In the genomic region with DNA sequence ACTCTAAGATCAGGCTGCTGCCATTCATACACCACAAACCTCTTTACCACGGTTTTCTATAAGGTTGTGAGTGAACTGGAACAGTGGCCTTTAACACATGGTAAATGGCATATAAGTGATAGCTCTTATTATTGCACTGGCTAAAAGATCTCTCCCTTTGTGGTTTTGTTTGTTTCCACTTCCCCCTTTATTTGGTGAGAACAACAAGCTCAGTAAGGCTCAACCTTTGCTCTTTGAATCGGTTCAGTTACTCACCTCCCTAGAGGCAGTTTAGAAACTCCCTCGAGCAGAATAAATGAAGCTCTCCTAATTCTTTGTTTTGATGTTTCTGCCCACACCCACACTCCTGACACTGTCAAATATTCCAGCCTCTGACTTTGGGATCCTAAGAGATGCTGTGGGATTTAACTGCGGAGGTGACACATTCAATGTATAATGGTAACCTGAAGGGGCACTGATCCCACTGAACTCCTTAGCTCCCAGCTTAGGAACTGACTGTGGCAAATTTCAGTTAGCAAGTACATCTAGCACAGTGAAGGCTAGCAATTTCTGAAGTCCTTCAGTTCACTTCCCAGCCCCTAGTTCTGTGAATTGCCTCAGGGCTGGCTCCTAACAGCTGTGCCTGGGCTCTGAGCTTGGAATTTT, we compare ENCODE assay signal across 1 cellular context.
A peak's percentile ranks its signal among the peaks of the same experiment; 100 is the strongest.
TF ChIP-seq lines count a peak whose summit lies in the region.

No MANE protein-coding gene starts in this region.

TF ChIP-seq in GM12878, 131 proteins besides CTCF, POLR2A, EP300 and RAD21 (continued from another document and continues in another):
- peak; percentile 89 for TF ChIP-seq PAX5 (IDR thresholded peaks at IDR 0.05; ENCODE audit: borderline replicate concordance, low read depth, low read length)
- TF ChIP-seq, protein P1, sequence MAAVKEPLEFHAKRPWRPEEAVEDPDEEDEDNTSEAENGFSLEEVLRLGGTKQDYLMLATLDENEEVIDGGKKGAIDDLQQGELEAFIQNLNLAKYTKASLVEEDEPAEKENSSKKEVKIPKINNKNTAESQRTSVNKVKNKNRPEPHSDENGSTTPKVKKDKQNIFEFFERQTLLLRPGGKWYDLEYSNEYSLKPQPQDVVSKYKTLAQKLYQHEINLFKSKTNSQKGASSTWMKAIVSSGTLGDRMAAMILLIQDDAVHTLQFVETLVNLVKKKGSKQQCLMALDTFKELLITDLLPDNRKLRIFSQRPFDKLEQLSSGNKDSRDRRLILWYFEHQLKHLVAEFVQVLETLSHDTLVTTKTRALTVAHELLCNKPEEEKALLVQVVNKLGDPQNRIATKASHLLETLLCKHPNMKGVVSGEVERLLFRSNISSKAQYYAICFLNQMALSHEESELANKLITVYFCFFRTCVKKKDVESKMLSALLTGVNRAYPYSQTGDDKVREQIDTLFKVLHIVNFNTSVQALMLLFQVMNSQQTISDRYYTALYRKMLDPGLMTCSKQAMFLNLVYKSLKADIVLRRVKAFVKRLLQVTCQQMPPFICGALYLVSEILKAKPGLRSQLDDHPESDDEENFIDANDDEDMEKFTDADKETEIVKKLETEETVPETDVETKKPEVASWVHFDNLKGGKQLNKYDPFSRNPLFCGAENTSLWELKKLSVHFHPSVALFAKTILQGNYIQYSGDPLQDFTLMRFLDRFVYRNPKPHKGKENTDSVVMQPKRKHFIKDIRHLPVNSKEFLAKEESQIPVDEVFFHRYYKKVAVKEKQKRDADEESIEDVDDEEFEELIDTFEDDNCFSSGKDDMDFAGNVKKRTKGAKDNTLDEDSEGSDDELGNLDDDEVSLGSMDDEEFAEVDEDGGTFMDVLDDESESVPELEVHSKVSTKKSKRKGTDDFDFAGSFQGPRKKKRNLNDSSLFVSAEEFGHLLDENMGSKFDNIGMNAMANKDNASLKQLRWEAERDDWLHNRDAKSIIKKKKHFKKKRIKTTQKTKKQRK (IDR thresholded peaks at IDR 0.05; ENCODE audit: low read depth, low read length): no peak
- no peak; a peak in 1 of 4 replicates for TF ChIP-seq ETV6 (conservative IDR thresholded peaks at IDR 0.05 in 1 of 2, IDR thresholded peaks at IDR 0.05 in 1 of 2; ENCODE audit: borderline replicate concordance in 1 of 2, low read depth in 1 of 2)
- peak; percentile 96 for TF ChIP-seq IKZF1 (conservative IDR thresholded peaks at IDR 0.05)
- peak; percentile 6; the same call in 1 of the 2 replicates for TF ChIP-seq SMARCA5 (IDR thresholded peaks at IDR 0.05)
- peak; percentile 67 to 70; a peak in 3 of 4 replicates for TF ChIP-seq BHLHE40 (IDR thresholded peaks at IDR 0.05; ENCODE audit: borderline replicate concordance in 1 of 2, low read depth in 2 of 2, low read length in 1 of 2)
- no peak for TF ChIP-seq KAT2A (conservative IDR thresholded peaks at IDR 0.05; ENCODE audit: control insufficient read depth, low read depth, low read length)
- no peak for TF ChIP-seq CREM (IDR thresholded peaks at IDR 0.05; ENCODE audit: low read depth)
- peak; percentile 93 for TF ChIP-seq ZNF24 (IDR thresholded peaks at IDR 0.05)
- TF ChIP-seq CBFB (IDR thresholded peaks at IDR 0.05; ENCODE audit: low read depth): peak; percentile 86
- peak; percentile 86 for TF ChIP-seq ATF7 (IDR thresholded peaks at IDR 0.05; ENCODE audit: low read depth)
- no peak for TF ChIP-seq JUND (IDR thresholded peaks at IDR 0.05; ENCODE audit: low read depth, low read length)
- peak; percentile 43; the same call in 1 of the 2 replicates for TF ChIP-seq ZBED1 (IDR thresholded peaks at IDR 0.05; ENCODE audit: borderline replicate concordance)
- TF ChIP-seq, protein P2, sequence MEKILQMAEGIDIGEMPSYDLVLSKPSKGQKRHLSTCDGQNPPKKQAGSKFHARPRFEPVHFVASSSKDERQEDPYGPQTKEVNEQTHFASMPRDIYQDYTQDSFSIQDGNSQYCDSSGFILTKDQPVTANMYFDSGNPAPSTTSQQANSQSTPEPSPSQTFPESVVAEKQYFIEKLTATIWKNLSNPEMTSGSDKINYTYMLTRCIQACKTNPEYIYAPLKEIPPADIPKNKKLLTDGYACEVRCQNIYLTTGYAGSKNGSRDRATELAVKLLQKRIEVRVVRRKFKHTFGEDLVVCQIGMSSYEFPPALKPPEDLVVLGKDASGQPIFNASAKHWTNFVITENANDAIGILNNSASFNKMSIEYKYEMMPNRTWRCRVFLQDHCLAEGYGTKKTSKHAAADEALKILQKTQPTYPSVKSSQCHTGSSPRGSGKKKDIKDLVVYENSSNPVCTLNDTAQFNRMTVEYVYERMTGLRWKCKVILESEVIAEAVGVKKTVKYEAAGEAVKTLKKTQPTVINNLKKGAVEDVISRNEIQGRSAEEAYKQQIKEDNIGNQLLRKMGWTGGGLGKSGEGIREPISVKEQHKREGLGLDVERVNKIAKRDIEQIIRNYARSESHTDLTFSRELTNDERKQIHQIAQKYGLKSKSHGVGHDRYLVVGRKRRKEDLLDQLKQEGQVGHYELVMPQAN (conservative IDR thresholded peaks at IDR 0.05): peak; percentile 11; the same call in 1 of the 2 replicates
- 0 out of 2 replicates have a peak, but pooled peaks have one; percentile 41 for TF ChIP-seq MEF2A (IDR thresholded peaks at IDR 0.05; ENCODE audit: insufficient read depth, low read depth, low read length)
- TF ChIP-seq SMC3 (IDR thresholded peaks at IDR 0.05; ENCODE audit: borderline replicate concordance, low read length): no peak
- TF ChIP-seq, protein P3, sequence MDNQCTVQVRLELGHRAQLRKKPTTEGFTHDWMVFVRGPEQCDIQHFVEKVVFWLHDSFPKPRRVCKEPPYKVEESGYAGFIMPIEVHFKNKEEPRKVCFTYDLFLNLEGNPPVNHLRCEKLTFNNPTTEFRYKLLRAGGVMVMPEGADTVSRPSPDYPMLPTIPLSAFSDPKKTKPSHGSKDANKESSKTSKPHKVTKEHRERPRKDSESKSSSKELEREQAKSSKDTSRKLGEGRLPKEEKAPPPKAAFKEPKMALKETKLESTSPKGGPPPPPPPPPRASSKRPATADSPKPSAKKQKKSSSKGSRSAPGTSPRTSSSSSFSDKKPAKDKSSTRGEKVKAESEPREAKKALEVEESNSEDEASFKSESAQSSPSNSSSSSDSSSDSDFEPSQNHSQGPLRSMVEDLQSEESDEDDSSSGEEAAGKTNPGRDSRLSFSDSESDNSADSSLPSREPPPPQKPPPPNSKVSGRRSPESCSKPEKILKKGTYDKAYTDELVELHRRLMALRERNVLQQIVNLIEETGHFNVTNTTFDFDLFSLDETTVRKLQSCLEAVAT (IDR thresholded peaks at IDR 0.05): peak; percentile 89
- TF ChIP-seq, protein P4, sequence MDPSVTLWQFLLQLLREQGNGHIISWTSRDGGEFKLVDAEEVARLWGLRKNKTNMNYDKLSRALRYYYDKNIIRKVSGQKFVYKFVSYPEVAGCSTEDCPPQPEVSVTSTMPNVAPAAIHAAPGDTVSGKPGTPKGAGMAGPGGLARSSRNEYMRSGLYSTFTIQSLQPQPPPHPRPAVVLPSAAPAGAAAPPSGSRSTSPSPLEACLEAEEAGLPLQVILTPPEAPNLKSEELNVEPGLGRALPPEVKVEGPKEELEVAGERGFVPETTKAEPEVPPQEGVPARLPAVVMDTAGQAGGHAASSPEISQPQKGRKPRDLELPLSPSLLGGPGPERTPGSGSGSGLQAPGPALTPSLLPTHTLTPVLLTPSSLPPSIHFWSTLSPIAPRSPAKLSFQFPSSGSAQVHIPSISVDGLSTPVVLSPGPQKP (IDR thresholded peaks at IDR 0.05; ENCODE audit: low read depth, low read length): no peak
- no peak for TF ChIP-seq ASH2L (IDR thresholded peaks at IDR 0.05; ENCODE audit: borderline replicate concordance, low read depth)
- TF ChIP-seq, protein P5, sequence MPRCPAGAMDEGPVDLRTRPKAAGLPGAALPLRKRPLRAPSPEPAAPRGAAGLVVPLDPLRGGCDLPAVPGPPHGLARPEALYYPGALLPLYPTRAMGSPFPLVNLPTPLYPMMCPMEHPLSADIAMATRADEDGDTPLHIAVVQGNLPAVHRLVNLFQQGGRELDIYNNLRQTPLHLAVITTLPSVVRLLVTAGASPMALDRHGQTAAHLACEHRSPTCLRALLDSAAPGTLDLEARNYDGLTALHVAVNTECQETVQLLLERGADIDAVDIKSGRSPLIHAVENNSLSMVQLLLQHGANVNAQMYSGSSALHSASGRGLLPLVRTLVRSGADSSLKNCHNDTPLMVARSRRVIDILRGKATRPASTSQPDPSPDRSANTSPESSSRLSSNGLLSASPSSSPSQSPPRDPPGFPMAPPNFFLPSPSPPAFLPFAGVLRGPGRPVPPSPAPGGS (IDR thresholded peaks at IDR 0.05; ENCODE audit: borderline replicate concordance, insufficient read depth, low read depth, low read length, poor library complexity, severe bottlenecking): no peak
- TF ChIP-seq ZNF274 (IDR thresholded peaks at IDR 0.05; ENCODE audit: insufficient read depth, insufficient read length): no peak
- TF ChIP-seq SREBF1 (IDR thresholded peaks at IDR 0.05; ENCODE audit: low read length): peak; percentile 37; the same call in 1 of the 2 replicates
- TF ChIP-seq, protein P6, sequence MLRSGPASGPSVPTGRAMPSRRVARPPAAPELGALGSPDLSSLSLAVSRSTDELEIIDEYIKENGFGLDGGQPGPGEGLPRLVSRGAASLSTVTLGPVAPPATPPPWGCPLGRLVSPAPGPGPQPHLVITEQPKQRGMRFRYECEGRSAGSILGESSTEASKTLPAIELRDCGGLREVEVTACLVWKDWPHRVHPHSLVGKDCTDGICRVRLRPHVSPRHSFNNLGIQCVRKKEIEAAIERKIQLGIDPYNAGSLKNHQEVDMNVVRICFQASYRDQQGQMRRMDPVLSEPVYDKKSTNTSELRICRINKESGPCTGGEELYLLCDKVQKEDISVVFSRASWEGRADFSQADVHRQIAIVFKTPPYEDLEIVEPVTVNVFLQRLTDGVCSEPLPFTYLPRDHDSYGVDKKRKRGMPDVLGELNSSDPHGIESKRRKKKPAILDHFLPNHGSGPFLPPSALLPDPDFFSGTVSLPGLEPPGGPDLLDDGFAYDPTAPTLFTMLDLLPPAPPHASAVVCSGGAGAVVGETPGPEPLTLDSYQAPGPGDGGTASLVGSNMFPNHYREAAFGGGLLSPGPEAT (IDR thresholded peaks at IDR 0.05; ENCODE audit: low read depth): peak; percentile 98
- peak; percentile 59; the same call in 1 of the 2 replicates for TF ChIP-seq IRF4 (IDR thresholded peaks at IDR 0.05; ENCODE audit: low read depth, low read length)
- TF ChIP-seq BACH1 (IDR thresholded peaks at IDR 0.05; ENCODE audit: borderline replicate concordance): peak; percentile 88; the same call in 1 of the 2 replicates
- peak; percentile 87 for TF ChIP-seq BCL11A (IDR thresholded peaks at IDR 0.05; ENCODE audit: low read depth, low read length)
- peak; percentile 95 for TF ChIP-seq RCOR1 (conservative IDR thresholded peaks at IDR 0.05; ENCODE audit: low read depth, low read length)
- peak; percentile 86 for TF ChIP-seq TBL1XR1 (IDR thresholded peaks at IDR 0.05; ENCODE audit: low read depth, low read length)
- no peak for TF ChIP-seq TAF1 (IDR thresholded peaks at IDR 0.05; ENCODE audit: borderline replicate concordance, low read depth, low read length)
- peak; percentile 98 for TF ChIP-seq SPI1 (IDR thresholded peaks at IDR 0.05; ENCODE audit: borderline replicate concordance, insufficient read depth, low read depth, low read length)
- TF ChIP-seq DPF2 (IDR thresholded peaks at IDR 0.05): peak; percentile 97
- peak; percentile 15; the same call in 1 of the 2 replicates for TF ChIP-seq ESRRA (IDR thresholded peaks at IDR 0.05; ENCODE audit: low read length)
- no peak for TF ChIP-seq POLR2AphosphoS5 (IDR thresholded peaks at IDR 0.05; ENCODE audit: low read length)
- peak; percentile 96 for TF ChIP-seq NBN (IDR thresholded peaks at IDR 0.05)
- TF ChIP-seq, protein P7, sequence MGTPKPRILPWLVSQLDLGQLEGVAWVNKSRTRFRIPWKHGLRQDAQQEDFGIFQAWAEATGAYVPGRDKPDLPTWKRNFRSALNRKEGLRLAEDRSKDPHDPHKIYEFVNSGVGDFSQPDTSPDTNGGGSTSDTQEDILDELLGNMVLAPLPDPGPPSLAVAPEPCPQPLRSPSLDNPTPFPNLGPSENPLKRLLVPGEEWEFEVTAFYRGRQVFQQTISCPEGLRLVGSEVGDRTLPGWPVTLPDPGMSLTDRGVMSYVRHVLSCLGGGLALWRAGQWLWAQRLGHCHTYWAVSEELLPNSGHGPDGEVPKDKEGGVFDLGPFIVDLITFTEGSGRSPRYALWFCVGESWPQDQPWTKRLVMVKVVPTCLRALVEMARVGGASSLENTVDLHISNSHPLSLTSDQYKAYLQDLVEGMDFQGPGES (IDR thresholded peaks at IDR 0.05): no peak
- no peak for TF ChIP-seq BRCA1 (IDR thresholded peaks at IDR 0.05; ENCODE audit: low read depth, low read length)
- peak; percentile 39; the same call in 1 of the 2 replicates for TF ChIP-seq EED (IDR thresholded peaks at IDR 0.05; ENCODE audit: low read depth)
- TF ChIP-seq KLF5 (IDR thresholded peaks at IDR 0.05; ENCODE audit: partially characterized antibody): no peak
- TF ChIP-seq CHD4 (IDR thresholded peaks at IDR 0.05): no peak
- TF ChIP-seq, protein P8, sequence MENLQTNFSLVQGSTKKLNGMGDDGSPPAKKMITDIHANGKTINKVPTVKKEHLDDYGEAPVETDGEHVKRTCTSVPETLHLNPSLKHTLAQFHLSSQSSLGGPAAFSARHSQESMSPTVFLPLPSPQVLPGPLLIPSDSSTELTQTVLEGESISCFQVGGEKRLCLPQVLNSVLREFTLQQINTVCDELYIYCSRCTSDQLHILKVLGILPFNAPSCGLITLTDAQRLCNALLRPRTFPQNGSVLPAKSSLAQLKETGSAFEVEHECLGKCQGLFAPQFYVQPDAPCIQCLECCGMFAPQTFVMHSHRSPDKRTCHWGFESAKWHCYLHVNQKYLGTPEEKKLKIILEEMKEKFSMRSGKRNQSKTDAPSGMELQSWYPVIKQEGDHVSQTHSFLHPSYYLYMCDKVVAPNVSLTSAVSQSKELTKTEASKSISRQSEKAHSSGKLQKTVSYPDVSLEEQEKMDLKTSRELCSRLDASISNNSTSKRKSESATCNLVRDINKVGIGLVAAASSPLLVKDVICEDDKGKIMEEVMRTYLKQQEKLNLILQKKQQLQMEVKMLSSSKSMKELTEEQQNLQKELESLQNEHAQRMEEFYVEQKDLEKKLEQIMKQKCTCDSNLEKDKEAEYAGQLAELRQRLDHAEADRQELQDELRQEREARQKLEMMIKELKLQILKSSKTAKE (IDR thresholded peaks at IDR 0.05; ENCODE audit: low read depth, poor library complexity, severe bottlenecking): peak; percentile 89
- 0 out of 2 replicates have a peak, but pooled peaks have one; percentile 65 for TF ChIP-seq WRNIP1 (IDR thresholded peaks at IDR 0.05; ENCODE audit: borderline replicate concordance, low read depth, low read length)
- TF ChIP-seq BMI1 (IDR thresholded peaks at IDR 0.05; ENCODE audit: borderline replicate concordance): peak; percentile 86
